In genomic region chr13:109778102-109778542, GRCh38 we compare ENCODE assay signal across 7 cellular contexts. TPM values are rescaled to one million over a fixed set of nuclear protein-coding genes. Genes with fewer than 3 reads are reported as not detected.
DNase-seq lines count a peak whose midpoint lies in the region; ATAC-seq, FAIRE-seq and TF ChIP-seq lines count a peak whose summit lies in the region.

No MANE protein-coding gene starts in this region.

- peak overlapping the region; percentile 76 for H3K27ac Mint-ChIP-seq in chondrocyte (ENCODE audit: unreplicated experiment)

- H3K4me3 Mint-ChIP-seq in chondrocyte (ENCODE audit: unreplicated experiment): peak overlapping the region; percentile 17

- no peak for FAIRE-seq in pancreas (lab: Jason Lieb, UNC)

- no peak overlapping the region for H3K4me3 ChIP-seq in pancreas

- ATAC-seq in GM21786 (IDR thresholded peaks at IDR 0.05; ENCODE audit: unreplicated experiment) (peak; percentile 49), pancreas (peak; percentile 55 to 79 (median 74))

- no peaks in the 10 kb centered on the region for H3K9me3 ChIP-seq in pancreas

- peaks cover 80% of the 10 kb centered on the region for H3K4me1 Mint-ChIP-seq in chondrocyte (ENCODE audit: low read depth)

- intact Hi-C loops in pancreas (cut with DNase I): no loop called here

- no peak for TF ChIP-seq CTCF in chondrocyte (IDR thresholded peaks at IDR 0.05)
- TF ChIP-seq CTCF in pancreas (IDR thresholded peaks at IDR 0.05): no peak

- no peaks in the 10 kb centered on the region for H3K27me3 ChIP-seq in pancreas

- H3K36me3 ChIP-seq in pancreas: peaks cover 0 to 13% (median 0%) of the 10 kb centered on the region in 3 donors

- peaks cover 22% of the 10 kb centered on the region for H3K36me3 Mint-ChIP-seq in chondrocyte (ENCODE audit: low read depth)

- H3K4me1 ChIP-seq in pancreas: peaks cover 9 to 34% (median 22%) of the 10 kb centered on the region in 3 donors

- no peaks in the 10 kb centered on the region for H3K27me3 Mint-ChIP-seq in chondrocyte (ENCODE audit: low read depth)

- DNase-seq in NCI-H748 treated with DMSO at 0.1 percent for 48 hours (lab: John Stamatoyannopoulos, UW): peak; percentile 74
- DNase-seq in chondrocyte (ENCODE audit: low spot score): no peak
- no peak for DNase-seq in pancreas
- DNase-seq in retina: no peak
- DNase-seq in middle frontal gyrus (ENCODE audit: extremely low spot score, low spot score): no peak
- DNase-seq in activated CD8-positive, alpha-beta memory T cell treated with anti-CD3 and anti-CD28 coated beads, Interleukin-2, amount 50 U/mL, for 48 hours: no peak

- H3K9me3 Mint-ChIP-seq in chondrocyte (ENCODE audit: low read depth): no peaks in the 10 kb centered on the region

- WGBS in pancreas, 2 donors: 25 to 30% methylated on average over 6 of the region's 6 CpGs

- H3K27ac ChIP-seq in pancreas: peak overlapping the region in 2 of 4 donors; percentile 10 to 20

RNA-seq across cellular contexts. Expression of gene IRS2, which starts 8.3 kb away (rescaled TPM):
- total RNA-seq in chondrocyte (25.8 to 43.5 TPM (median 42.9 TPM) in 3 replicates), pancreas (1 to 10 TPM; 4.3 to 9.8 (median 5.4) TPM)
- 1 to 10 TPM; 2.8 to 3.6 TPM for polyA plus RNA-seq in pancreas
